In genomic region chr13:52449323-52450011, GRCh38 we compare ENCODE assay signal across 1 cellular context.
TF ChIP-seq lines count a peak whose summit lies in the region.

No MANE protein-coding gene starts in this region.

TF ChIP-seq in K562, 482 proteins besides CTCF, POLR2A, EP300 and RAD21:
- TF ChIP-seq SP1 (CRISPR knock-in tag; IDR thresholded peaks at IDR 0.05) = peak; percentile 21; the same call in 1 of the 2 replicates
- no peak for TF ChIP-seq ZNF277 (CRISPR knock-in tag; IDR thresholded peaks at IDR 0.05; ENCODE audit: borderline replicate concordance)
- TF ChIP-seq BCOR (IDR thresholded peaks at IDR 0.05) = 0 out of 2 replicates have a peak, but pooled peaks have one; percentile 23
- TF ChIP-seq, protein P1, sequence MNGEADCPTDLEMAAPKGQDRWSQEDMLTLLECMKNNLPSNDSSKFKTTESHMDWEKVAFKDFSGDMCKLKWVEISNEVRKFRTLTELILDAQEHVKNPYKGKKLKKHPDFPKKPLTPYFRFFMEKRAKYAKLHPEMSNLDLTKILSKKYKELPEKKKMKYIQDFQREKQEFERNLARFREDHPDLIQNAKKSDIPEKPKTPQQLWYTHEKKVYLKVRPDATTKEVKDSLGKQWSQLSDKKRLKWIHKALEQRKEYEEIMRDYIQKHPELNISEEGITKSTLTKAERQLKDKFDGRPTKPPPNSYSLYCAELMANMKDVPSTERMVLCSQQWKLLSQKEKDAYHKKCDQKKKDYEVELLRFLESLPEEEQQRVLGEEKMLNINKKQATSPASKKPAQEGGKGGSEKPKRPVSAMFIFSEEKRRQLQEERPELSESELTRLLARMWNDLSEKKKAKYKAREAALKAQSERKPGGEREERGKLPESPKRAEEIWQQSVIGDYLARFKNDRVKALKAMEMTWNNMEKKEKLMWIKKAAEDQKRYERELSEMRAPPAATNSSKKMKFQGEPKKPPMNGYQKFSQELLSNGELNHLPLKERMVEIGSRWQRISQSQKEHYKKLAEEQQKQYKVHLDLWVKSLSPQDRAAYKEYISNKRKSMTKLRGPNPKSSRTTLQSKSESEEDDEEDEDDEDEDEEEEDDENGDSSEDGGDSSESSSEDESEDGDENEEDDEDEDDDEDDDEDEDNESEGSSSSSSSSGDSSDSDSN (IDR thresholded peaks at IDR 0.05; ENCODE audit: borderline replicate concordance in 1 of 2, low read depth in 2 of 2, low read length in 2 of 2) = no peak
- no peak for TF ChIP-seq BMI1 (IDR thresholded peaks at IDR 0.05; ENCODE audit: low read length)
- TF ChIP-seq STAT6 (CRISPR knock-in tag; IDR thresholded peaks at IDR 0.05) = no peak
- no peak for TF ChIP-seq TAF15 (IDR thresholded peaks at IDR 0.05; ENCODE audit: low read depth, low read length)
- TF ChIP-seq OTX1 (CRISPR knock-in tag; IDR thresholded peaks at IDR 0.05) = no peak
- TF ChIP-seq MNT (conservative IDR thresholded peaks at IDR 0.05) = 0 out of 4 replicates have a peak, but pooled peaks of 1 of the 2 experiments have one; percentile 6
